Comparison of ENCODE assay signal across 1 cellular context in genomic region chrX:10159069-10159468, GRCh38.
TF ChIP-seq lines count a peak whose summit lies in the region.

No MANE protein-coding gene starts in this region.

TF ChIP-seq in H1, 55 proteins besides CTCF, POLR2A, EP300 and RAD21:
- TF ChIP-seq SP1 (IDR thresholded peaks at IDR 0.05; ENCODE audit: low read depth, low read length) (no peak), POU5F1 (IDR thresholded peaks at IDR 0.05; ENCODE audit: low read depth, low read length) (no peak), SUZ12 (IDR thresholded peaks at IDR 0.05; ENCODE audit: low read length) (no peak), SIX5 (IDR thresholded peaks at IDR 0.05; ENCODE audit: low read depth, low read length) (no peak), BRCA1 (IDR thresholded peaks at IDR 0.05; ENCODE audit: low read depth, low read length) (no peak), SP2 (IDR thresholded peaks at IDR 0.05; ENCODE audit: low read length) (no peak), TCF12 (IDR thresholded peaks at IDR 0.05; ENCODE audit: low read depth, low read length) (no peak), GTF2F1 (IDR thresholded peaks at IDR 0.05; ENCODE audit: borderline replicate concordance, low read depth, low read length) (no peak), TBP (IDR thresholded peaks at IDR 0.05; ENCODE audit: low read depth, low read length) (no peak), BCL11A (IDR thresholded peaks at IDR 0.05; ENCODE audit: low read depth in 2 of 2, low read length in 2 of 2) (no peak), SIRT6 (IDR thresholded peaks at IDR 0.05; ENCODE audit: low read length) (no peak), POLR2AphosphoS5 (IDR thresholded peaks at IDR 0.05; ENCODE audit: low read depth, low read length) (no peak), CHD2 (IDR thresholded peaks at IDR 0.05; ENCODE audit: low read length) (no peak), PHF8 (conservative IDR thresholded peaks at IDR 0.05; ENCODE audit: low read depth, low read length) (no peak), CEBPB (IDR thresholded peaks at IDR 0.05; ENCODE audit: low read depth, low read length) (no peak), RXRA (IDR thresholded peaks at IDR 0.05; ENCODE audit: insufficient read depth, low read depth, low read length) (no peak)
- TF ChIP-seq, protein P1, sequence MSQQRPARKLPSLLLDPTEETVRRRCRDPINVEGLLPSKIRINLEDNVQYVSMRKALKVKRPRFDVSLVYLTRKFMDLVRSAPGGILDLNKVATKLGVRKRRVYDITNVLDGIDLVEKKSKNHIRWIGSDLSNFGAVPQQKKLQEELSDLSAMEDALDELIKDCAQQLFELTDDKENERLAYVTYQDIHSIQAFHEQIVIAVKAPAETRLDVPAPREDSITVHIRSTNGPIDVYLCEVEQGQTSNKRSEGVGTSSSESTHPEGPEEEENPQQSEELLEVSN (IDR thresholded peaks at IDR 0.05) = no peak
- TF ChIP-seq, protein P2, sequence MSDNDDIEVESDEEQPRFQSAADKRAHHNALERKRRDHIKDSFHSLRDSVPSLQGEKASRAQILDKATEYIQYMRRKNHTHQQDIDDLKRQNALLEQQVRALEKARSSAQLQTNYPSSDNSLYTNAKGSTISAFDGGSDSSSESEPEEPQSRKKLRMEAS (IDR thresholded peaks at IDR 0.05) = no peak
